Comparison of ENCODE assay signal across 1 cellular context in the genomic region with DNA sequence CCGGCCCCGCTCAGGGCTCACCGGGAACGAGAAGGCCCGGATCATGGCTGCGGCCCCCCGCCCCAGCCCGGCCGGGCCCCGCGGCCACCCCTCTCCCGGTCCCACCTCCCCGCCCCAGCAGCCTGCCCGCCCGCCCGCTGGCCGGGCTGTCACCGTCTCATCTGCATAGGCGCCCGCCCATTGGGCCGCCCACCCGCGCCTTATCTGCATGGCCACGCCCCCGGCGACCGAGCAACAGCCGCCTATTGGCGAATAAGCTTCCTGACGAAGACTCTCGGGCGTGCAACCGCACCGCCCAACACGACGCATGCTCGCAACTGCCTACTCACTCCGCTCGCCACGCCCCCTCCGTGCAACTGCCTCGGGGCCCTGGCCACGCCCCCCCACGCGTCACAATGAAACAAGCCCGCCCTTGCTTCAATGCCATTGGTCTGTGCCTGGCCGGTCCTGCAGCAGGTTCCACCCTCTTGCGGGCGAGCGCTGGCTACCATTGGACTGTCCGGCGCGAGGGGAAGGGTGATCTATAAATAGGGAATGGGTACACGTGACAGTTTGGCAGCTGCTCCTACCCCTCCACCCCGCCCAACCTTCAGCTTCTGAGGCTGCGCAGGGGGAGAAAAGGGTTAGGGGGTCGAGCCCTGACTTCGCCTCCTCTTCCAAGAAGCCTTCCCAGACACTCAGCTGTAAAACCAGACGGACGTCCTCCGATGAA.
TF ChIP-seq lines count a peak whose summit lies in the region.

A gene with protein sequence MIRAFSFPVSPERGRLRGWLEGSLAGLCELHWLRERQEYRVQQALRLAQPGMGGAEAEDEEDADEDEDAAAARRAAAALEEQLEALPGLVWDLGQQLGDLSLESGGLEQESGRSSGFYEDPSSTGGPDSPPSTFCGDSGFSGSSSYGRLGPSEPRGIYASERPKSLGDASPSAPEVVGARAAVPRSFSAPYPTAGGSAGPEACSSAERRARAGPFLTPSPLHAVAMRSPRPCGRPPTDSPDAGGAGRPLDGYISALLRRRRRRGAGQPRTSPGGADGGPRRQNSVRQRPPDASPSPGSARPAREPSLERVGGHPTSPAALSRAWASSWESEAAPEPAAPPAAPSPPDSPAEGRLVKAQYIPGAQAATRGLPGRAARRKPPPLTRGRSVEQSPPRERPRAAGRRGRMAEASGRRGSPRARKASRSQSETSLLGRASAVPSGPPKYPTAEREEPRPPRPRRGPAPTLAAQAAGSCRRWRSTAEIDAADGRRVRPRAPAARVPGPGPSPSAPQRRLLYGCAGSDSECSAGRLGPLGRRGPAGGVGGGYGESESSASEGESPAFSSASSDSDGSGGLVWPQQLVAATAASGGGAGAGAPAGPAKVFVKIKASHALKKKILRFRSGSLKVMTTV (minus strand): TSS at position 163 of the 712 bp plus-strand sequence. CDS start 118 bp downstream, at position 45.

TF ChIP-seq in liver, 16 proteins besides CTCF, POLR2A, EP300 and RAD21 (continued from another document):
- TF ChIP-seq GABPA (IDR thresholded peaks at IDR 0.05 in 1 of 2, conservative IDR thresholded peaks at IDR 0.05 in 1 of 2) (no peak), EGR1 (IDR thresholded peaks at IDR 0.05; ENCODE audit: low read depth in 2 of 2) (peak in 1 of 2 donors; percentile 71), NR2F2 (IDR thresholded peaks at IDR 0.05) (peak; percentile 69), SP1 (IDR thresholded peaks at IDR 0.05) (peak; percentile 92), FOXA1 (IDR thresholded peaks at IDR 0.05) (peak; percentile 13), FOXA2 (IDR thresholded peaks at IDR 0.05) (peak; percentile 50), JUND (IDR thresholded peaks at IDR 0.05) (peak in 1 of 2 donors; percentile 22), TAF1 (conservative IDR thresholded peaks at IDR 0.05) (no peak)
- TF ChIP-seq, protein P1, sequence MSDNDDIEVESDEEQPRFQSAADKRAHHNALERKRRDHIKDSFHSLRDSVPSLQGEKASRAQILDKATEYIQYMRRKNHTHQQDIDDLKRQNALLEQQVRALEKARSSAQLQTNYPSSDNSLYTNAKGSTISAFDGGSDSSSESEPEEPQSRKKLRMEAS (IDR thresholded peaks at IDR 0.05) = peak; percentile 70
- TF ChIP-seq, protein P2, sequence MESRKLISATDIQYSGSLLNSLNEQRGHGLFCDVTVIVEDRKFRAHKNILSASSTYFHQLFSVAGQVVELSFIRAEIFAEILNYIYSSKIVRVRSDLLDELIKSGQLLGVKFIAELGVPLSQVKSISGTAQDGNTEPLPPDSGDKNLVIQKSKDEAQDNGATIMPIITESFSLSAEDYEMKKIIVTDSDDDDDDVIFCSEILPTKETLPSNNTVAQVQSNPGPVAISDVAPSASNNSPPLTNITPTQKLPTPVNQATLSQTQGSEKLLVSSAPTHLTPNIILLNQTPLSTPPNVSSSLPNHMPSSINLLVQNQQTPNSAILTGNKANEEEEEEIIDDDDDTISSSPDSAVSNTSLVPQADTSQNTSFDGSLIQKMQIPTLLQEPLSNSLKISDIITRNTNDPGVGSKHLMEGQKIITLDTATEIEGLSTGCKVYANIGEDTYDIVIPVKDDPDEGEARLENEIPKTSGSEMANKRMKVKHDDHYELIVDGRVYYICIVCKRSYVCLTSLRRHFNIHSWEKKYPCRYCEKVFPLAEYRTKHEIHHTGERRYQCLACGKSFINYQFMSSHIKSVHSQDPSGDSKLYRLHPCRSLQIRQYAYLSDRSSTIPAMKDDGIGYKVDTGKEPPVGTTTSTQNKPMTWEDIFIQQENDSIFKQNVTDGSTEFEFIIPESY (IDR thresholded peaks at IDR 0.05) = no peak
